In the genomic region with DNA sequence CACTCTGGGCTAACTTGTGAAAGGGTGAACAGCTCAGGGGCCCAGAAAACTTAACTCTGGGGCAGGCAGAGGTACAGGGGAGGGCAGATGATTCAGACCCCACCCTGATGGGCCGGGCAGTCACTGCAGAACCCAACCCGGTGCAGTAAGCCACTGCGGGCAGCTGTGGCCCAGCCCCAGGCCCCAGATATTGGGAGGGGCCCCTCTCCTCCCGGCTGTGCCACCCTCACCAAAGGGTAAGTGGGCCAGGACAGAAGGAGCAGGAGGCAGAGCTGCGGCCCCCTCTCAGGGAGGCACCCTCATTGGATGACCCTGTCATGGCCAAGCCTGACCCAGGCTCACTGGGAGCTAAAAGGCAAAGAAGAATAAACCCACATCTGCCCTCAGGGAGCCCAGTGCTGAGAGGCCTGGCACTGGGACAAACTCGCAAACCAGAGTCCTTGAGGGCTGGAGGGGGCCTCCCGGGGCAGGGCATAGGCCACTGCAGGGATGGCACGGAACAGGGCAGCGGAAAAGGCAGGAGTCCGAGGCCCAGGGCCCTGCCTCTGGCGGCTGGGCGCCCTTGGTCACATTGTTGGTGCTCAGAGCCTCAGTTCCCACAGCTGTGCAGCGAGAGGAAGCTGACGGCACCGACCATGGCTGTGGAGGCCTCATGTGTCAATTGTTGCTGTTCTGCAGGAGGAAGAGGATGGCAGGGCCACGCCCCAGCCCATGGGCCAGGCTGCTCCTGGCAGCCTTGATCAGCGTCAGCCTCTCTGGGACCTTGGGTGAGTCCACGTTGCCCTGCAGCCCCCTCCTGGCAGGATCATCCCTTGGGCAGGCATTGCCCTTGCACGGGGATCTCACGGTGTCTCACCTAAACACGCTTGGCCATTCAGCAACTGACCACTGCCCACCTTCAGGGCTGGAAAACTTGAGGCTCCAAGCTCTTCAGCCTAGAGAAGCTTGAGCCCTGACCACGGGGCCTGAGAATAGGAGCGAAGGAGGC, we compare ENCODE assay signal across 21 cellular contexts. TPM values are rescaled to one million over a fixed set of nuclear protein-coding genes. Genes with fewer than 3 reads are reported as not detected.
DNase-seq lines count a peak whose midpoint lies in the region; ATAC-seq and TF ChIP-seq lines count a peak whose summit lies in the region.
"Had no signal": no experiment of that assay in that cellular context is flagged by ENCODE, and none has a peak within 500 bp of the region (broad histone marks: within the 10 kb centered on the region; RNA-seq: fewer than 3 reads in every experiment).

No MANE protein-coding gene starts in this region.

- H3K36me3 ChIP-seq in BLaER1, result no peaks in the 10 kb centered on the region
- peaks cover 0 to 32% of the 10 kb centered on the region in 2 donors for H3K36me3 ChIP-seq in esophagus (ENCODE audit: control insufficient read depth in 2 of 2, insufficient read depth in 2 of 2, low read length in 1 of 2)
- no peaks in the 10 kb centered on the region for H3K36me3 ChIP-seq in sigmoid colon
- H3K36me3 ChIP-seq in SK-N-SH (replicated peaks in 1 of 2; ENCODE audit: control insufficient read depth in 1 of 2, insufficient read depth in 2 of 2, low read length in 1 of 2), result no peaks in the 10 kb centered on the region
- H3K36me3 ChIP-seq: vagina had no signal

- no peak for TF ChIP-seq EP300 in sigmoid colon (IDR thresholded peaks at IDR 0.05)
- TF ChIP-seq EP300 in SK-N-SH (IDR thresholded peaks at IDR 0.05; ENCODE audit: borderline replicate concordance in 1 of 2, low read depth in 1 of 2, low read length in 1 of 2), result no peak

- no peak overlapping the region for H3K4me3 ChIP-seq in BLaER1
- no peak overlapping the region for H3K4me3 ChIP-seq in esophagus (ENCODE audit: low read depth in 1 of 2, low read length in 2 of 2)
- no peak overlapping the region for H3K4me3 ChIP-seq in sigmoid colon
- H3K4me3 ChIP-seq in SK-N-SH (ENCODE audit: low read depth in 2 of 2, low read length in 1 of 2), result no peak overlapping the region

- POLR2A ChIA-PET in RWPE1 (lab: Yijun Ruan, JAX; ENCODE audit: low non-redundant PET) (interaction anchor here (4.0 kb wide), 1 partner anchor 40 kb away, joined by 39 read pairs; no protein-coding TSS in a partner anchor), SK-N-SH (lab: Yijun Ruan, JAX) (no interaction called here)

- no peak for TF ChIP-seq RAD21 in SK-N-SH (IDR thresholded peaks at IDR 0.05; ENCODE audit: low read length)

- H3K27me3 ChIP-seq in BLaER1 (peaks cover 32% of the 10 kb centered on the region), esophagus (ENCODE audit: control insufficient read depth in 1 of 2, insufficient read depth in 2 of 2, low read length in 2 of 2) (no peaks in the 10 kb centered on the region), sigmoid colon (peaks cover 13 to 58% (median 36%) of the 10 kb centered on the region in 3 donors), SK-N-SH (ENCODE audit: insufficient read depth) (peaks cover 25% of the 10 kb centered on the region)
- H3K27me3 ChIP-seq: vagina had no signal

- H3K4me1 ChIP-seq in BLaER1 (peaks cover 20% of the 10 kb centered on the region), esophagus (ENCODE audit: control insufficient read depth in 2 of 2, insufficient read depth in 2 of 2, low read length in 1 of 2) (peaks cover 0 to 31% of the 10 kb centered on the region in 2 donors), sigmoid colon (peaks cover 0 to 14% (median 12%) of the 10 kb centered on the region in 4 donors), SK-N-SH (ENCODE audit: control insufficient read depth in 1 of 2, insufficient read depth in 2 of 2, low read depth in 1 of 2, low read length in 1 of 2) (peaks cover 0 to 4% of the 10 kb centered on the region in 2 experiments; a peak in 1 of 4 replicates)

- WGBS in esophagus, 2 donors, result 69 to 72% methylated on average over 23 of the region's 23 CpGs
- WGBS in sigmoid colon, 2 donors, result 47 to 75% methylated on average over 23 of the region's 23 CpGs
- 80% methylated on average over 19 of the region's 23 CpGs for WGBS in SK-N-SH (ENCODE audit: low lambda C conversion rate)

- no peak overlapping the region for H3K27ac ChIP-seq in BLaER1
- H3K27ac ChIP-seq in RWPE1, result peak overlapping the region; percentile 98
- peak overlapping the region; percentile 75 to 93 for H3K27ac ChIP-seq in esophagus (ENCODE audit: low read depth in 2 of 2, low read length in 1 of 2)
- H3K27ac ChIP-seq in sigmoid colon, result peak overlapping the region in 3 of 4 donors; percentile 66 to 80 (median 67)
- no peak overlapping the region for H3K27ac ChIP-seq in SK-N-SH (ENCODE audit: low read depth in 2 of 2, low read length in 1 of 2)

- H4K20me1 ChIP-seq in BLaER1 (peaks cover 4% of the 10 kb centered on the region; the same call in 1 of the 2 replicates), SK-N-SH (ENCODE audit: insufficient read depth) (no peaks in the 10 kb centered on the region)

- TF ChIP-seq CTCF in RWPE1 (conservative IDR thresholded peaks at IDR 0.05; ENCODE audit: low read depth) (no peak), sigmoid colon (IDR thresholded peaks at IDR 0.05) (no peak), SK-N-SH (IDR thresholded peaks at IDR 0.05) (no peak)

- H3K9ac ChIP-seq in BLaER1 (no peak overlapping the region), SK-N-SH (no peak overlapping the region)

- H3K9me2 ChIP-seq in SK-N-SH, result no peaks in the 10 kb centered on the region

- no peak for ATAC-seq in HG03457 (IDR thresholded peaks at IDR 0.05; ENCODE audit: unreplicated experiment)
- ATAC-seq: activated naive CD8-positive, alpha-beta T cell treated with anti-CD3 and anti-CD28 coated beads, Interleukin-2, amount 50 U/mL, for 24 hours; T-helper 17 cell had no signal

- H3K9me3 ChIP-seq in BLaER1 (no peaks in the 10 kb centered on the region), esophagus (ENCODE audit: control insufficient read depth in 2 of 2, insufficient read depth in 1 of 2, low read depth in 1 of 2, low read length in 1 of 2) (peaks cover 0 to 6% of the 10 kb centered on the region in 2 donors), sigmoid colon (no peaks in the 10 kb centered on the region), SK-N-SH (no peaks in the 10 kb centered on the region)
- H3K9me3 ChIP-seq: vagina had no signal

- H3K79me2 ChIP-seq in SK-N-SH (ENCODE audit: insufficient read depth), result no peaks in the 10 kb centered on the region

- DNase-seq in RWPE1 (ENCODE audit: low spot score) (no peak), sigmoid colon (no peak), SK-N-SH (no peak), amniotic stem cell (lab: John Stamatoyannopoulos, UW) (no peak), anterior cingulate cortex (lab: John Stamatoyannopoulos, UW) (no peak)
- DNase-seq: activated CD8-positive, alpha-beta memory T cell treated with anti-CD3 and anti-CD28 coated beads, Interleukin-2, amount 50 U/mL, for 48 hours; activated naive CD8-positive, alpha-beta T cell treated with anti-CD3 and anti-CD28 coated beads, Interleukin-2, amount 50 U/mL, for 24 hours; DMS 273 treated with DMSO at 0.1 percent for 48 hours; kidney glomerular epithelial cell; MM.1S; NCI-H1694 treated with DMSO at 0.1 percent for 48 hours; NCI-H2227 treated with DMSO at 0.1 percent for 48 hours; NCI-H774; SIG-M5; stimulated activated CD4-positive, alpha-beta T cell treated with anti-CD3 and anti-CD28 coated beads, Interleukin-4, amount 100 ng/mL, for 4 hours; T-helper 17 cell had no signal

- CTCF ChIA-PET in RWPE1 (lab: Yijun Ruan, JAX), result interaction anchor here (0.6 to 1.1 kb wide), 3 partner anchors 45 to 133 kb away, joined by 3 to 4 read pairs (median 4); no protein-coding TSS in a partner anchor
- CTCF ChIA-PET in SK-N-SH (lab: Yijun Ruan, JAX), result interaction anchor here (0.8 to 25.4 kb wide), 7 partner anchors 8 to 105 kb away, joined by 3 to 419 read pairs (median 4); partner anchors contain the start of gene SMIM5

- no peak for TF ChIP-seq POLR2A in sigmoid colon (IDR thresholded peaks at IDR 0.05)

- H3F3A ChIP-seq in SK-N-SH (replicated peaks; ENCODE audit: insufficient read depth), result no peaks in the 10 kb centered on the region

- intact Hi-C loops in sigmoid colon (cut with DNase I), result no loop called here

- peak overlapping the region; percentile 30; the same call in 1 of the 2 replicates for H3K4me2 ChIP-seq in BLaER1
- no peak overlapping the region for H3K4me2 ChIP-seq in SK-N-SH

- H2AFZ ChIP-seq in SK-N-SH (ENCODE audit: low read depth), result no peak overlapping the region

TF ChIP-seq in SK-N-SH, 30 proteins besides CTCF, POLR2A, EP300 and RAD21:
- TF ChIP-seq MEF2A (IDR thresholded peaks at IDR 0.05; ENCODE audit: borderline replicate concordance, low read depth), result no peak

RNA-seq across cellular contexts. Expression of gene ITGB4, which starts 3.1 kb away (rescaled TPM):
- 10 to 100 TPM; 48.4 to 63.2 TPM for polyA plus RNA-seq in esophagus
- 10 to 100 TPM; 15.1 to 43.2 (median 23.1) TPM for total RNA-seq in sigmoid colon
- 100 to 1,000 TPM in 1 of 3 donors, 10 to 100 TPM in 2; 17.8 to 116 (median 25.8) TPM for polyA plus RNA-seq in sigmoid colon
- 3.6 and 7.0 TPM in 2 replicates for polyA plus RNA-seq in SK-N-SH (2012; rRNA removed)
- 1.7 and 3.3 TPM in 2 replicates for polyA plus RNA-seq in SK-N-SH (2012; cell fraction: cytosol; rRNA removed)
- polyA plus RNA-seq in SK-N-SH (2012; cell fraction: nucleus; rRNA removed), result 8.6 and 11.2 TPM in 2 replicates
- polyA plus RNA-seq: neural cell had no signal

RNA-seq across cellular contexts. Expression of gene GALK1, which starts 40.7 kb away (rescaled TPM):
- 10 to 100 TPM; 27.9 to 29.5 TPM for polyA plus RNA-seq in esophagus
- total RNA-seq in sigmoid colon, result 10 to 100 TPM; 17.2 to 24.6 (median 20.3) TPM
- 10 to 100 TPM; 14.3 to 28.2 (median 14.4) TPM for polyA plus RNA-seq in sigmoid colon
- 36.5 and 39.2 TPM in 2 replicates for polyA plus RNA-seq in SK-N-SH (2012; rRNA removed)
- polyA plus RNA-seq in SK-N-SH (2012; cell fraction: cytosol; rRNA removed), result 12.4 and 22.4 TPM in 2 replicates
- 82.6 and 138 TPM in 2 replicates for polyA plus RNA-seq in SK-N-SH (2012; cell fraction: nucleus; rRNA removed)

RNA-seq across cellular contexts. Expression of gene SAP30BP, which starts 57.2 kb away (rescaled TPM):
- 10 to 100 TPM; 63.4 to 68.4 TPM for polyA plus RNA-seq in esophagus
- total RNA-seq in sigmoid colon, result 10 to 100 TPM; 53.5 to 96.9 (median 63.6) TPM
- polyA plus RNA-seq in sigmoid colon, result 10 to 100 TPM; 53.2 to 69.3 (median 57.7) TPM
- polyA plus RNA-seq in SK-N-SH (2012; rRNA removed), result 145 and 158 TPM in 2 replicates
- polyA plus RNA-seq in SK-N-SH (2012; cell fraction: cytosol; rRNA removed), result 103 and 121 TPM in 2 replicates
- polyA plus RNA-seq in SK-N-SH (2012; cell fraction: nucleus; rRNA removed), result 387 and 410 TPM in 2 replicates

RNA-seq across cellular contexts. Expression of gene RECQL5, which starts 57.4 kb away (rescaled TPM):
- 100 to 1,000 TPM in 1 of 2 donors, 10 to 100 TPM in 1; 46.9 to 136 TPM for polyA plus RNA-seq in esophagus
- total RNA-seq in sigmoid colon, result 10 to 100 TPM in 3 of 4 donors, 1 to 10 TPM in 1; 5.1 to 11.6 (median 11.3) TPM
- 10 to 100 TPM in 2 of 3 donors, 1 to 10 TPM in 1; 9.0 to 30.1 (median 10.2) TPM for polyA plus RNA-seq in sigmoid colon
- polyA plus RNA-seq in SK-N-SH (2012; rRNA removed), result 22.5 and 25.3 TPM in 2 replicates
- polyA plus RNA-seq in SK-N-SH (2012; cell fraction: cytosol; rRNA removed), result 8.8 and 11.4 TPM in 2 replicates
- 179 and 199 TPM in 2 replicates for polyA plus RNA-seq in SK-N-SH (2012; cell fraction: nucleus; rRNA removed)

Comparison
In these comparisons a context has a peak if more than half of its experiments do, and no peak if none do; other contexts are left out.
1. H3K27ac ChIP-seq: peak in RWPE1 (single experiment), esophagus (2 of 2) and sigmoid colon (3 of 4); none in BLaER1 (single experiment) and SK-N-SH (0 of 2).